Comparison of ENCODE assay signal across 9 cellular contexts in the genomic region with DNA sequence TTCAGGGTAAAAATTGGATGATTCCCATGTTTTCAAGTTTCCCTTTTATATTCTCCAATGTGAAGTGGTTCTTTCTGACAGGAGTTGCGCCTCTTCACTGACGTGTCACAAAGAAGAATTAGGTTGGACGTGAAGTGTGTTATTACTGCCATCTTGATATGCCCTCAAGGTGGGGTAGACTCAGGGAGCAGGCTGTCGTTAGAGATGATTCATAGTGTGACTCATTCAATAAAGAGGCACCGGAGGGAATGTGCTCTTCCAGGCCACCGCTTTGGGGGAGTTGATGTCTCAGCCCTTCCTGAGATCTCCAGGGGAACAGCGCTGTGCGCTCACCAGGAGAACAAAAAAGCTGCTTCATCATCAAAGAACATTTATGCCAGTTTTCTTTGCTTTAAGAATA. TPM values are rescaled to one million over a fixed set of nuclear protein-coding genes. Genes with fewer than 3 reads are reported as not detected.
A peak's percentile ranks its signal among the peaks of the same experiment; 100 is the strongest.
DNase-seq lines count a peak whose midpoint lies in the region; ATAC-seq and TF ChIP-seq lines count a peak whose summit lies in the region.
"Had no signal": no experiment of that assay in that cellular context is flagged by ENCODE, and none has a peak within 500 bp of the region (broad histone marks: within the 10 kb centered on the region; RNA-seq: fewer than 3 reads in every experiment).

No MANE protein-coding gene starts in this region.

- H3K9me3 ChIP-seq in HCT116 (ENCODE audit: control insufficient read depth in 1 of 2, insufficient read depth in 1 of 2, low read depth in 1 of 2, low read length in 2 of 2), result no peaks in the 10 kb centered on the region
- no peaks in the 10 kb centered on the region for H3K9me3 ChIP-seq in psoas muscle
- H3K9me3 ChIP-seq: HAP-1 had no signal

- TF ChIP-seq CTCF in AG09309 (IDR thresholded peaks at IDR 0.05; ENCODE audit: control insufficient read depth, insufficient read depth, low read depth, low read length, missing control alignments) (peak; percentile 27), HCT116 (IDR thresholded peaks at IDR 0.05 in 2 of 3, conservative IDR thresholded peaks at IDR 0.05 in 1 of 3; ENCODE audit: borderline replicate concordance in 1 of 3, insufficient read depth in 1 of 3, low read depth in 2 of 3, low read length in 2 of 3) (peak in 1 of 3 experiments; percentile 11; a peak in 1 of 6 replicates), psoas muscle (IDR thresholded peaks at IDR 0.05) (no peak), WTC11 (IDR thresholded peaks at IDR 0.05) (no peak)

- peaks cover 9% of the 10 kb centered on the region for H3K9me3 Mint-ChIP-seq in WTC11

- no peak for TF ChIP-seq POLR2A in HCT116 (IDR thresholded peaks at IDR 0.05; ENCODE audit: borderline replicate concordance, extremely low read depth, insufficient read depth, insufficient read length)

- H3K9me2 ChIP-seq in HCT116 (ENCODE audit: insufficient read depth), result no peaks in the 10 kb centered on the region

- H3K27me3 Mint-ChIP-seq in WTC11 (ENCODE audit: low read depth), result peaks cover 31% of the 10 kb centered on the region

- POLR2A ChIA-PET in HCT116 (lab: Charles Lee) (no interaction called here), WTC11 (lab: Charles Lee) (no interaction called here)

- WGBS in psoas muscle, 3 donors, result 53 to 59% (median 56%) methylated on average over 8 of the region's 8 CpGs

- peak overlapping the region; percentile 30 for H3K9ac ChIP-seq in HCT116 (ENCODE audit: low read length)

- H3K36me3 Mint-ChIP-seq in WTC11, result peaks cover 3% of the 10 kb centered on the region; the same call in 1 of the 2 replicates

- intact Hi-C loops in HCT116 (cut with micrococcal nuclease), result loop anchor here (2.0 to 5.0 kb wide), 2 partner anchors 92 to 98 kb away; partner anchors contain the start of gene ATG16L1
- intact Hi-C loops in psoas muscle (cut with DNase I), result loop anchor here in 1 of 2 donors (5.0 kb wide), 1 partner anchor 57 kb away; no protein-coding TSS in a partner anchor

- H4K20me1 ChIP-seq in HCT116 (ENCODE audit: insufficient read depth), result no peaks in the 10 kb centered on the region

- no peak; the same call in 1 of the 2 replicates for TF ChIP-seq RAD21 in HCT116 (IDR thresholded peaks at IDR 0.05; ENCODE audit: low read depth)

- H2AFZ ChIP-seq in HCT116 (ENCODE audit: low read depth, low read length, poor library complexity, severe bottlenecking), result peak overlapping the region; percentile 89

- ATAC-seq in HCT116 (peak; percentile 79), psoas muscle (peak; percentile 43 to 65 (median 52)), WTC11 (no peak), GM18873 (IDR thresholded peaks at IDR 0.05; ENCODE audit: low FRiP score, unreplicated experiment) (no peak)

- peaks cover 9% of the 10 kb centered on the region for H3K79me2 ChIP-seq in HCT116 (ENCODE audit: insufficient read depth, low read length)

- H3K4me1 Mint-ChIP-seq in WTC11, result peaks cover 20% of the 10 kb centered on the region

- H3K4me3 ChIP-seq in AG09309 (ENCODE audit: control insufficient read depth, low read depth, low read length) (no peak overlapping the region), HCT116 (replicated peaks in 1 of 2; ENCODE audit: low read depth in 1 of 2, low read length in 2 of 2) (peak overlapping the region in 1 of 2 experiments; percentile 8; a peak in 2 of 4 replicates), psoas muscle (no peak overlapping the region)
- H3K4me3 ChIP-seq: HAP-1 had no signal

- CTCF ChIA-PET in HCT116 (lab: Charles Lee) (no interaction called here), WTC11 (lab: Charles Lee) (no interaction called here)

- H3K4me1 ChIP-seq in HCT116 (ENCODE audit: control insufficient read depth in 1 of 2, insufficient read depth in 2 of 2, low read length in 2 of 2) (peaks cover 37 to 60% of the 10 kb centered on the region in 2 experiments), psoas muscle (peaks cover 31% of the 10 kb centered on the region)

- H3K4me3 Mint-ChIP-seq in WTC11, result no peak overlapping the region

- H3K4me2 ChIP-seq in HCT116 (ENCODE audit: low read length), result peak overlapping the region; percentile 60

- no TSS peak for BruUV-seq in HCT116 (replicated peaks; lab: Mats Ljungman, UMichigan)

- H3K27ac Mint-ChIP-seq in WTC11, result no peak overlapping the region

- H3K27ac ChIP-seq in HCT116 (ENCODE audit: low read depth, low read length) (peak overlapping the region; percentile 29), psoas muscle (no peak overlapping the region)

- no peaks in the 10 kb centered on the region for H3K36me3 ChIP-seq in HCT116 (ENCODE audit: control insufficient read depth in 1 of 2, insufficient read depth in 2 of 2, low read length in 2 of 2)
- no peaks in the 10 kb centered on the region for H3K36me3 ChIP-seq in psoas muscle (ENCODE audit: insufficient read depth in 1 of 2, low read depth in 1 of 2)

- RAD21 ChIA-PET in HCT116 (lab: Charles Lee; ENCODE audit: low non-redundant PET in 1 of 2, low total read pairs in 2 of 2, uncharacterized antibody in 2 of 2, unreplicated experiment in 2 of 2), result no interaction called here

- H3K27me3 ChIP-seq in HCT116 (ENCODE audit: insufficient read depth, low read length) (no peaks in the 10 kb centered on the region), psoas muscle (ENCODE audit: insufficient read depth in 3 of 3, low read length in 2 of 3) (no peaks in the 10 kb centered on the region)

- DNase-seq in AG09309 (ENCODE audit: low read depth), result peak; percentile 75
- peak; percentile 92 for DNase-seq in HCT116 (ENCODE audit: low read depth, low spot score)
- peak; percentile 78 for DNase-seq in SIG-M5 (lab: John Stamatoyannopoulos, UW)
- peak; percentile 81 for DNase-seq in dedifferentiated amniotic fluid mesenchymal stem cell (ENCODE audit: extremely low spot score)
- DNase-seq in psoas muscle, result no peak
- DNase-seq in WTC11 (ENCODE audit: low spot score), result no peak
- no peak for DNase-seq in NCI-H526 (lab: John Stamatoyannopoulos, UW)

TF ChIP-seq in HCT116, 20 proteins besides CTCF, POLR2A, EP300 and RAD21 (continues in another document):
- peak; percentile 82 for TF ChIP-seq TCF7L2 (IDR thresholded peaks at IDR 0.05; ENCODE audit: borderline replicate concordance, extremely low read depth, insufficient read depth, insufficient read length)
- TF ChIP-seq FOSL1 (IDR thresholded peaks at IDR 0.05; ENCODE audit: low read depth), result peak; percentile 99
- TF ChIP-seq ZNF274 (IDR thresholded peaks at IDR 0.05; ENCODE audit: low read depth, low read length), result no peak
- no peak for TF ChIP-seq ZFX (IDR thresholded peaks at IDR 0.05)
- no peak for TF ChIP-seq EZH2 (IDR thresholded peaks at IDR 0.05)
- peak; percentile 85 for TF ChIP-seq YY1 (IDR thresholded peaks at IDR 0.05; ENCODE audit: extremely low read depth, insufficient replicate concordance, low read depth, low read length)
- TF ChIP-seq, protein P1, sequence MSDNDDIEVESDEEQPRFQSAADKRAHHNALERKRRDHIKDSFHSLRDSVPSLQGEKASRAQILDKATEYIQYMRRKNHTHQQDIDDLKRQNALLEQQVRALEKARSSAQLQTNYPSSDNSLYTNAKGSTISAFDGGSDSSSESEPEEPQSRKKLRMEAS (IDR thresholded peaks at IDR 0.05), result peak; percentile 86

TF ChIP-seq in WTC11, 78 proteins besides CTCF, POLR2A, EP300 and RAD21 (continues in another document):
- no peak for TF ChIP-seq EMX1 (CRISPR knock-in tag; IDR thresholded peaks at IDR 0.05)
- TF ChIP-seq, protein P1 (CRISPR knock-in tag; IDR thresholded peaks at IDR 0.05), result no peak
- no peak for TF ChIP-seq ZMAT4 (CRISPR knock-in tag; IDR thresholded peaks at IDR 0.05)
- no peak for TF ChIP-seq AR (CRISPR knock-in tag; IDR thresholded peaks at IDR 0.05)
- TF ChIP-seq E2F5 (CRISPR knock-in tag; IDR thresholded peaks at IDR 0.05), result no peak

RNA-seq across cellular contexts. Expression of gene DGKD, which starts 3.6 kb away (rescaled TPM):
- total RNA-seq in HCT116 (2021; ENCODE audit: unreplicated experiment) (52.0 TPM), psoas muscle (100 to 1,000 TPM in 3 of 4 donors, 10 to 100 TPM in 1; 77.9 to 365 (median 244) TPM), WTC11 (2021) (30.6 to 41.4 TPM (median 31.9 TPM) in 3 replicates)
- polyA plus RNA-seq in HCT116 (2012), result 35.3 and 48.1 TPM in 2 replicates
- 100 to 1,000 TPM in 1 of 3 donors, 10 to 100 TPM in 2; 59.4 to 310 (median 59.6) TPM for polyA plus RNA-seq in psoas muscle

RNA-seq across cellular contexts. Expression of gene SAG, which starts 43.1 kb away (rescaled TPM):
- total RNA-seq in HCT116 (2021; ENCODE audit: unreplicated experiment), result not detected
- polyA plus RNA-seq in HCT116 (2012), result not detected in 2 replicates
- total RNA-seq in psoas muscle, result not detected
- polyA plus RNA-seq in psoas muscle, result not detected
- total RNA-seq in WTC11 (2021), result 0.14 TPM in 1 of 3 replicates, not detected in the others

Comparison
In these comparisons a context has a peak if more than half of its experiments do, and no peak if none do; other contexts are left out.
1. DNase-seq: peak in AG09309 (single experiment), HCT116 (single experiment), SIG-M5 (single experiment) and dedifferentiated amniotic fluid mesenchymal stem cell (single experiment); none in psoas muscle (0 of 2), WTC11 (single experiment) and NCI-H526 (0 of 2).
2. ATAC-seq: peak in HCT116 (single experiment) and psoas muscle (4 of 4); none in WTC11 (single experiment) and GM18873 (single experiment).